ENCODE assay signal across 8 cellular contexts in genomic region chr20:50932016-50932338, GRCh38. TPM values are rescaled to one million over a fixed set of nuclear protein-coding genes. Genes with fewer than 3 reads are reported as not detected.
DNase-seq lines count a peak whose midpoint lies in the region; ATAC-seq and TF ChIP-seq lines count a peak whose summit lies in the region.

No MANE protein-coding gene starts in this region.

- peak overlapping the region; percentile 69 for H3T11ph ChIP-seq in H9 (ENCODE audit: low read length)

- peak overlapping the region; percentile 20 for H3K4me3 ChIP-seq in fibroblast of mammary gland (ENCODE audit: control insufficient read depth, low read depth, low read length)
- H3K4me3 ChIP-seq in skeletal muscle tissue (ENCODE audit: low read length in 3 of 3), result peak overlapping the region; percentile 68 to 78 (median 77)

- H3K23me2 ChIP-seq in H9 (ENCODE audit: insufficient read length, low read depth, low read length, poor library complexity, severe bottlenecking), result peaks cover 14% of the 10 kb centered on the region

- H3K9ac ChIP-seq in H9 (ENCODE audit: extremely low read depth, insufficient read length, low read length), result peak overlapping the region; percentile 57
- H3K9ac ChIP-seq in skeletal muscle tissue (ENCODE audit: low read depth in 1 of 3, low read length in 3 of 3), result peak overlapping the region; percentile 80 to 87 (median 85)

- TF ChIP-seq CTCF in H9 (conservative IDR thresholded peaks at IDR 0.05) (no peak), fibroblast of mammary gland (conservative IDR thresholded peaks at IDR 0.05; ENCODE audit: control insufficient read depth, insufficient read depth, low read depth, low read length) (no peak)

- peaks cover 4 to 31% (median 29%) of the 10 kb centered on the region in 3 donors for H3K36me3 ChIP-seq in skeletal muscle tissue (ENCODE audit: control insufficient read depth in 3 of 3, insufficient read depth in 3 of 3, low read length in 3 of 3)

- H3K9me3 ChIP-seq in H9 (ENCODE audit: control insufficient read depth, low read depth, low read length) (no peaks in the 10 kb centered on the region), skeletal muscle tissue (ENCODE audit: control insufficient read depth in 3 of 3, low read length in 3 of 3) (no peaks in the 10 kb centered on the region)

- H4K8ac ChIP-seq in H9 (replicated peaks; ENCODE audit: insufficient read length, low read depth, low read length), result no peak overlapping the region

- H2BK12ac ChIP-seq in H9 (ENCODE audit: insufficient read length, low read depth, low read length), result no peak overlapping the region

- no peak for DNase-seq in H9
- peak; percentile 26 for DNase-seq in SK-MEL-5 (ENCODE audit: low read depth, low spot score)
- DNase-seq in fibroblast of mammary gland (ENCODE audit: low read depth), result no peak
- no peak for DNase-seq in CD1c-positive myeloid dendritic cell (ENCODE audit: extremely low spot score)
- no peak for DNase-seq in cerebellar nuclear complex (lab: John Stamatoyannopoulos, UW)
- DNase-seq in stimulated activated CD4-positive, alpha-beta T cell treated with anti-CD3 and anti-CD28 coated beads, Interleukin-4, amount 100 ng/mL, for 1 hour, result no peak

- in situ Hi-C loops in SK-MEL-5 (cut with HindIII; ENCODE audit: low pct_unique_long_range_greater_than_20kb, low sequenced_read_pairs), result no loop called here

- H2BK5ac ChIP-seq in H9 (ENCODE audit: insufficient read length, low read length), result no peak overlapping the region

- H3K79me1 ChIP-seq in H9 (ENCODE audit: insufficient read depth, low read depth, low read length, poor library complexity, severe bottlenecking), result no peaks in the 10 kb centered on the region

- H3K4me3 Mint-ChIP-seq in H9, result peak overlapping the region; percentile 47 to 71; a peak in 4 of 5 replicates

- no peak overlapping the region for H3K56ac ChIP-seq in H9 (ENCODE audit: insufficient read length, low read depth, low read length)

- H3K27ac ChIP-seq in H9 (ENCODE audit: insufficient read length, low read depth, low read length) (peak overlapping the region; percentile 73), skeletal muscle tissue (ENCODE audit: low read depth, low read length) (peak overlapping the region; percentile 99)

- H3K4me1 Mint-ChIP-seq in H9, result peaks cover 25 to 32% of the 10 kb centered on the region in 2 experiments

- H3K4me1 ChIP-seq in H9 (ENCODE audit: insufficient read depth, low read length) (peaks cover 6% of the 10 kb centered on the region), skeletal muscle tissue (ENCODE audit: control insufficient read depth in 3 of 3, insufficient read depth in 3 of 3, low read length in 3 of 3) (peaks cover 16 to 22% (median 21%) of the 10 kb centered on the region in 3 donors)

- WGBS in H9 (ENCODE audit: extremely low coverage, insufficient read length, low lambda C conversion rate), result no CpG with 5 or more reads among the region's 6 CpGs

- H3K14ac ChIP-seq in H9 (ENCODE audit: insufficient read depth, low read length), result peak overlapping the region; percentile 85

- peaks cover 35 to 81% (median 67%) of the 10 kb centered on the region in 3 experiments for H3K36me3 Mint-ChIP-seq in H9 (ENCODE audit: insufficient read depth in 1 of 3, low read depth in 3 of 3)

- H3K27me3 ChIP-seq in H9 (ENCODE audit: insufficient read depth, low read length) (no peaks in the 10 kb centered on the region), skeletal muscle tissue (ENCODE audit: control insufficient read depth in 3 of 3, insufficient read depth in 3 of 3, low read length in 3 of 3) (no peaks in the 10 kb centered on the region)

- no peaks in the 10 kb centered on the region for H3K27me3 Mint-ChIP-seq in H9 (ENCODE audit: low read depth)

- H3K79me2 ChIP-seq in H9 (ENCODE audit: insufficient read depth, low read length), result peaks cover 25% of the 10 kb centered on the region

- peak overlapping the region; percentile 67 for H2AK5ac ChIP-seq in H9 (ENCODE audit: insufficient read length, low read length)

- no peak overlapping the region for H2AFZ ChIP-seq in H9 (ENCODE audit: low read length)

- H2BK15ac ChIP-seq in H9 (ENCODE audit: low read depth, low read length), result no peak overlapping the region

- H3K23ac ChIP-seq in H9 (ENCODE audit: insufficient read length, low read depth, low read length), result no peak overlapping the region

- peak overlapping the region; percentile 65 to 97 (median 92) for H3K27ac Mint-ChIP-seq in H9

- H3K4me2 ChIP-seq in H9 (ENCODE audit: insufficient read depth, insufficient read length, low read length), result peak overlapping the region; percentile 7

- H2BK120ac ChIP-seq in H9 (ENCODE audit: low read depth, low read length, poor library complexity, severe bottlenecking), result no peak overlapping the region

- no peaks in the 10 kb centered on the region for H4K20me1 ChIP-seq in H9 (ENCODE audit: control insufficient read depth, insufficient read depth, insufficient read length)

- peaks cover 0 to 7% of the 10 kb centered on the region in 2 experiments; a peak in 2 of 5 replicates for H3K9me3 Mint-ChIP-seq in H9

- ATAC-seq in GM21423 (IDR thresholded peaks at IDR 0.05; ENCODE audit: unreplicated experiment), result no peak

- no peak overlapping the region for H2BK20ac ChIP-seq in H9 (ENCODE audit: low read depth, low read length, poor library complexity, severe bottlenecking)

- H3K18ac ChIP-seq in H9 (ENCODE audit: insufficient read length, low read depth, low read length), result peak overlapping the region; percentile 71

- no peak overlapping the region for H4K91ac ChIP-seq in H9 (ENCODE audit: insufficient read length, low read depth, low read length)

- no peak overlapping the region; the same call in 1 of the 2 replicates for H3K4ac ChIP-seq in H9 (ENCODE audit: low read depth, low read length)

- peak overlapping the region; percentile 35 for H4K5ac ChIP-seq in H9 (ENCODE audit: insufficient read length, low read depth, low read length)

RNA-seq across cellular contexts. Expression of gene ADNP, which starts 0.7 kb away (rescaled TPM):
- total RNA-seq in H9 (2021) (143 and 144 TPM in 2 replicates), skeletal muscle tissue (41.8 TPM)
- 26.9 and 28.8 TPM in 2 replicates for total RNA-seq in SK-MEL-5 (2014; rRNA removed; shearing (Covaris generic))
- polyA plus RNA-seq in SK-MEL-5 (2015; cell fraction: cytosol; rRNA removed), result 40.4 and 60.5 TPM in 2 replicates
- polyA plus RNA-seq in SK-MEL-5 (2015; cell fraction: nucleus; rRNA removed), result 40.7 and 51.0 TPM in 2 replicates

RNA-seq across cellular contexts. Expression of gene DPM1, which starts 26.4 kb away (rescaled TPM):
- 64.0 TPM in 2 replicates for total RNA-seq in H9 (2021)
- 109 and 126 TPM in 2 replicates for total RNA-seq in SK-MEL-5 (2014; rRNA removed; shearing (Covaris generic))
- polyA plus RNA-seq in SK-MEL-5 (2015; cell fraction: cytosol; rRNA removed), result 73.2 and 76.4 TPM in 2 replicates
- 62.8 and 78.5 TPM in 2 replicates for polyA plus RNA-seq in SK-MEL-5 (2015; cell fraction: nucleus; rRNA removed)
- 40.2 TPM for total RNA-seq in skeletal muscle tissue

RNA-seq across cellular contexts. Expression of gene MOCS3, which starts 26.6 kb away (rescaled TPM):
- total RNA-seq in H9 (2021) (8.8 and 9.0 TPM in 2 replicates), skeletal muscle tissue (6.8 TPM)
- 11.7 and 13.9 TPM in 2 replicates for total RNA-seq in SK-MEL-5 (2014; rRNA removed; shearing (Covaris generic))
- 10.4 and 10.9 TPM in 2 replicates for polyA plus RNA-seq in SK-MEL-5 (2015; cell fraction: cytosol; rRNA removed)
- polyA plus RNA-seq in SK-MEL-5 (2015; cell fraction: nucleus; rRNA removed), result 4.4 and 4.6 TPM in 2 replicates
